In the genomic region with DNA sequence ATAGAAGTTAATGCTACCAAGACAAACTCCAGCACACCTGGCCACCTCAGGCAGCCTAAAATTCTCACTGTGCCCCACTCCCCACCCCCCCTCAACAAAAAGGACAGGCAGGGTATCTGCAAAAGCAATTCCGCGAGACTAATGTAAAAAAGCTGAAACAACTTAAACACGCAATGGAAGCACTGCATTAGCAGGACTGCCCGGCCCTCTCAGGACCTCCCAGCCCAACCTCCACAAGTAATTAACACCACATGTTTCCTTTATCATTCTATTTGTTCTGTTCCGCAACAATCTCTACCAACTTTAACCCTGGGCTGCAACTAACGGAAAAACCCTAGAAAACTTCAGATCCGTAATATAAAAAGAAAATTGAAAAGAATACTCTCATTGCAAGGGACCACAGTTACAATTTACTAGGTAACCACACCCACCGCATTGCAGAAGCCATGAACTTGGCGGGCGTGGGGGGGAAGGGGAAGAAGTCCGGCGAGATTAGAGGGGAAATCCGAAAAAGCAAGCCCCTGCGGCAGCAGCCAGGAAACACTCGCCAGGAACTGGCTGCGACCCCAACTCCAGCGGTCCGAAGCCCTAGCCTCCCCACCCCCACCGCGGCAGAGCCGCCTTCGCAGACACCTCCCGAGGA, we compare ENCODE assay signal across 8 cellular contexts. TPM values are rescaled to one million over a fixed set of nuclear protein-coding genes. Genes with fewer than 3 reads are reported as not detected.
DNase-seq lines count a peak whose midpoint lies in the region; TF ChIP-seq lines count a peak whose summit lies in the region.

No MANE protein-coding gene starts in this region.

- intact Hi-C loops in prostate gland (cut with DNase I), result loop anchor here (5.0 kb wide), 1 partner anchor 85 kb away; no protein-coding TSS in a partner anchor

- no peak for TF ChIP-seq POLR2A in prostate gland (IDR thresholded peaks at IDR 0.05)

- no peaks in the 10 kb centered on the region for H3K4me1 ChIP-seq in prostate gland (replicated peaks)

- H3K4me3 ChIP-seq in foreskin fibroblast (ENCODE audit: low read depth in 1 of 2, low read length in 2 of 2) (peak overlapping the region; percentile 57 to 72), prostate gland (peak overlapping the region; percentile 54)

- in situ Hi-C loops in SK-MEL-5 (cut with HindIII; ENCODE audit: low pct_unique_long_range_greater_than_20kb, low sequenced_read_pairs), result no loop called here

- no peaks in the 10 kb centered on the region for H3K27me3 ChIP-seq in prostate gland (replicated peaks; ENCODE audit: insufficient read depth)

- no peaks in the 10 kb centered on the region for H3K9me3 ChIP-seq in prostate gland

- no peaks in the 10 kb centered on the region for H3K36me3 ChIP-seq in prostate gland

- 5% methylated on average over 23 of the region's 23 CpGs for WGBS in prostate gland

- peak overlapping the region; percentile 18 to 53 for H3K27ac ChIP-seq in prostate gland

- TF ChIP-seq CTCF in foreskin fibroblast (IDR thresholded peaks at IDR 0.05; ENCODE audit: low read depth, low read length) (no peak), prostate gland (IDR thresholded peaks at IDR 0.05) (no peak)

- peak; percentile 16 for DNase-seq in ELF-1 (ENCODE audit: low read depth, low spot score)
- DNase-seq in SK-MEL-5 (ENCODE audit: low read depth, low spot score), result peak; percentile 44
- DNase-seq in foreskin fibroblast, result peak in 1 of 2 donors; percentile 72
- DNase-seq in prostate gland (ENCODE audit: low spot score), result no peak
- DNase-seq in activated CD4-positive, CD25-positive, alpha-beta regulatory T cell (lab: John Stamatoyannopoulos, UW), result no peak
- DNase-seq in RKO (ENCODE audit: low spot score), result no peak
- no peak for DNase-seq in Kasumi-1 (lab: John Stamatoyannopoulos, UW)
- DNase-seq in NCI-H2029 treated with DMSO at 0.1 percent for 48 hours (lab: John Stamatoyannopoulos, UW), result no peak

RNA-seq across cellular contexts. Expression of a gene that starts 1.3 kb away (rescaled TPM):
- 96.4 and 107 TPM in 2 replicates for total RNA-seq in SK-MEL-5 (2014; rRNA removed; shearing (Covaris generic))
- polyA plus RNA-seq in SK-MEL-5 (2015; cell fraction: cytosol; rRNA removed), result 117 and 158 TPM in 2 replicates
- polyA plus RNA-seq in SK-MEL-5 (2015; cell fraction: nucleus; rRNA removed), result 91.1 and 95.3 TPM in 2 replicates
- 100 to 1,000 TPM in 1 of 2 donors, 10 to 100 TPM in 1; 25.0 to 182 TPM for total RNA-seq in prostate gland

Comparison
In these comparisons a context has a peak if more than half of its experiments do, and no peak if none do; other contexts are left out.
1. DNase-seq: peak in ELF-1 (single experiment) and SK-MEL-5 (single experiment); none in prostate gland (single experiment), activated CD4-positive, CD25-positive, alpha-beta regulatory T cell (0 of 4), RKO (single experiment), Kasumi-1 (0 of 2) and NCI-H2029 treated with DMSO at 0.1 percent for 48 hours (single experiment).